Comparison of ENCODE assay signal across 29 cellular contexts in genomic region chr6:73169111-73169510, GRCh38. TPM values are rescaled to one million over a fixed set of nuclear protein-coding genes. Genes with fewer than 3 reads are reported as not detected.
"Had no signal": no experiment of that assay in that cellular context is flagged by ENCODE, and none has a peak within 500 bp of the region (broad histone marks: within the 10 kb centered on the region; RNA-seq: fewer than 3 reads in every experiment).

No MANE protein-coding gene starts in this region.

- H3K9me3 ChIP-seq: left lung, mucosa of descending colon, ovary, suprapubic skin, transverse colon, vagina had no signal

- H3K4me3 ChIP-seq: coronary artery, left lung, mucosa of descending colon, ovary, skin epidermis, suprapubic skin, transverse colon, vagina had no signal

- H3K27ac Mint-ChIP-seq: activated B cell treated with CpG ODN at 0.5 μM for 24 hours; activated CD4-positive, alpha-beta memory T cell treated with anti-CD3 and anti-CD28 coated beads, Interleukin-2, amount 10 ng/mL, durations not matched to agents 7 days and 5 days; activated CD8-positive, alpha-beta memory T cell treated with anti-CD3 and anti-CD28 coated beads, Interleukin-2, amount 10 ng/mL, durations not matched to agents 7 days and 5 days; activated naive CD8-positive, alpha-beta T cell treated with anti-CD3 and anti-CD28 coated beads, Interleukin-2, amount 10 ng/mL, durations not matched to agents 7 days and 5 days; memory B cell; naive thymus-derived CD4-positive, alpha-beta T cell had no signal

- ATAC-seq: activated CD8-positive, alpha-beta memory T cell treated with anti-CD3 and anti-CD28 coated beads, Interleukin-2, amount 10 ng/mL, durations not matched to agents 7 days and 5 days; left lung; mucosa of descending colon; naive thymus-derived CD4-positive, alpha-beta T cell; stimulated activated naive CD8-positive, alpha-beta T cell treated with anti-CD3 and anti-CD28 coated beads, Interleukin-15, amount 100 ng/mL, for 72 hours had no signal

- FAIRE-seq: kidney had no signal

- DNase-seq: activated B cell treated with CpG ODN at 0.5 μM for 24 hours; activated CD4-positive, alpha-beta memory T cell treated with anti-CD3 and anti-CD28 coated beads, Interleukin-2, amount 10 ng/mL, durations not matched to agents 7 days and 5 days; activated CD4-positive, alpha-beta T cell treated with anti-CD3 and anti-CD28 coated beads for 4 hours; activated CD8-positive, alpha-beta memory T cell treated with anti-CD3 and anti-CD28 coated beads, Interleukin-2, amount 10 ng/mL, durations not matched to agents 7 days and 5 days; activated naive CD4-positive, alpha-beta T cell treated with Interleukin-2 at 50 U/mL for 16 hours; activated naive CD8-positive, alpha-beta T cell treated with anti-CD3 and anti-CD28 coated beads, Interleukin-2, amount 10 ng/mL, durations not matched to agents 7 days and 5 days; caudate nucleus; erythroblast; glutamatergic neuron; hypothalamus; kidney; left lung; mucosa of descending colon; naive thymus-derived CD4-positive, alpha-beta T cell; ovary; stimulated activated CD4-positive, alpha-beta T cell treated with anti-CD3 and anti-CD28 coated beads, Interleukin-15, amount 100 ng/mL, for 24 hours; stimulated activated CD4-positive, alpha-beta T cell treated with anti-CD3 and anti-CD28 coated beads, Interleukin-2, amount 100 ng/mL, for 48 hours; stimulated activated naive CD8-positive, alpha-beta T cell treated with anti-CD3 and anti-CD28 coated beads, Interleukin-15, amount 100 ng/mL, for 72 hours; T-helper 1 cell; T-helper 9 cell; transverse colon had no signal

- H3K36me3 ChIP-seq: left lung, ovary, suprapubic skin, transverse colon, vagina had no signal

- H3K36me3 Mint-ChIP-seq: activated CD8-positive, alpha-beta memory T cell treated with anti-CD3 and anti-CD28 coated beads, Interleukin-2, amount 10 ng/mL, durations not matched to agents 7 days and 5 days; activated naive CD8-positive, alpha-beta T cell treated with anti-CD3 and anti-CD28 coated beads, Interleukin-2, amount 10 ng/mL, durations not matched to agents 7 days and 5 days; brain had no signal

- H3K4me1 Mint-ChIP-seq: activated B cell treated with CpG ODN at 0.5 μM for 24 hours; activated CD4-positive, alpha-beta memory T cell treated with anti-CD3 and anti-CD28 coated beads, Interleukin-2, amount 10 ng/mL, durations not matched to agents 7 days and 5 days; activated CD8-positive, alpha-beta memory T cell treated with anti-CD3 and anti-CD28 coated beads, Interleukin-2, amount 10 ng/mL, durations not matched to agents 7 days and 5 days; activated naive CD8-positive, alpha-beta T cell treated with anti-CD3 and anti-CD28 coated beads, Interleukin-2, amount 10 ng/mL, durations not matched to agents 7 days and 5 days; brain; memory B cell; stimulated activated naive CD8-positive, alpha-beta T cell treated with anti-CD3 and anti-CD28 coated beads, Interleukin-15, amount 100 ng/mL, for 72 hours had no signal

- H3K27ac ChIP-seq: coronary artery, foreskin keratinocyte, left lung, ovary, skin epidermis, suprapubic skin, transverse colon, vagina had no signal

- H3K27me3 ChIP-seq: foreskin keratinocyte, left lung, ovary, suprapubic skin, transverse colon, vagina had no signal

- H3K4me1 ChIP-seq: left lung, suprapubic skin, transverse colon, vagina had no signal

- H3K4me3 Mint-ChIP-seq: activated B cell treated with CpG ODN at 0.5 μM for 24 hours; activated CD4-positive, alpha-beta memory T cell treated with anti-CD3 and anti-CD28 coated beads, Interleukin-2, amount 10 ng/mL, durations not matched to agents 7 days and 5 days; activated CD8-positive, alpha-beta memory T cell treated with anti-CD3 and anti-CD28 coated beads, Interleukin-2, amount 10 ng/mL, durations not matched to agents 7 days and 5 days; activated naive CD8-positive, alpha-beta T cell treated with anti-CD3 and anti-CD28 coated beads, Interleukin-2, amount 10 ng/mL, durations not matched to agents 7 days and 5 days; brain; memory B cell; naive thymus-derived CD4-positive, alpha-beta T cell; stimulated activated naive CD8-positive, alpha-beta T cell treated with anti-CD3 and anti-CD28 coated beads, Interleukin-15, amount 100 ng/mL, for 72 hours had no signal

- H3K9me3 Mint-ChIP-seq: activated B cell treated with CpG ODN at 0.5 μM for 24 hours; activated CD4-positive, alpha-beta memory T cell treated with anti-CD3 and anti-CD28 coated beads, Interleukin-2, amount 10 ng/mL, durations not matched to agents 7 days and 5 days; activated naive CD8-positive, alpha-beta T cell treated with anti-CD3 and anti-CD28 coated beads, Interleukin-2, amount 10 ng/mL, durations not matched to agents 7 days and 5 days; memory B cell; stimulated activated naive CD8-positive, alpha-beta T cell treated with anti-CD3 and anti-CD28 coated beads, Interleukin-15, amount 100 ng/mL, for 72 hours had no signal

RNA-seq across cellular contexts. Expression of gene KHDC1L, which starts 56.2 kb away (rescaled TPM):
- total RNA-seq: activated B cell treated with CpG ODN at 0.5 μM for 24 hours; activated naive CD8-positive, alpha-beta T cell treated with anti-CD3 and anti-CD28 coated beads, Interleukin-2, amount 10 ng/mL, durations not matched to agents 7 days and 5 days; kidney; left lung; mucosa of descending colon; naive thymus-derived CD4-positive, alpha-beta T cell; pulmonary artery endothelial cell; suprapubic skin; transverse colon; vagina had no signal
- polyA plus RNA-seq: naive thymus-derived CD4-positive, alpha-beta T cell; ovary had no signal
